11 cellular contexts compared by ENCODE assay signal in genomic region chr1:211920141-211920572, GRCh38.
DNase-seq lines count a peak whose midpoint lies in the region; ATAC-seq and TF ChIP-seq lines count a peak whose summit lies in the region.
"Had no signal": no experiment of that assay in that cellular context is flagged by ENCODE, and none has a peak within 500 bp of the region (broad histone marks: within the 10 kb centered on the region; RNA-seq: fewer than 3 reads in every experiment).

No MANE protein-coding gene starts in this region.

- TF ChIP-seq CTCF in body of pancreas (IDR thresholded peaks at IDR 0.05) (no peak), upper lobe of left lung (IDR thresholded peaks at IDR 0.05) (no peak), OCI-LY7 (conservative IDR thresholded peaks at IDR 0.05; ENCODE audit: low read length) (no peak)

- peak; percentile 36 for ATAC-seq in body of pancreas
- peak; percentile 18 for ATAC-seq in left colon
- ATAC-seq in upper lobe of left lung (ENCODE audit: low FRiP score in 2 of 2): peak; percentile 53 to 56
- no peak for ATAC-seq in GM18861 (IDR thresholded peaks at IDR 0.05; ENCODE audit: unreplicated experiment)
- ATAC-seq: activated CD8-positive, alpha-beta memory T cell treated with anti-CD3 and anti-CD28 coated beads, Interleukin-2, amount 10 ng/mL, durations not matched to agents 7 days and 5 days had no signal

- CTCF ChIA-PET in OCI-LY7 (lab: Charles Lee; ENCODE audit: unreplicated experiment): no interaction called here

- WGBS in body of pancreas, 2 donors: 36 to 47% methylated on average over 5 of the region's 5 CpGs
- 20 to 30% methylated on average over 5 of the region's 5 CpGs for WGBS in upper lobe of left lung, 2 donors

- H3K27me3 ChIP-seq in body of pancreas: no peaks in the 10 kb centered on the region
- no peaks in the 10 kb centered on the region for H3K27me3 ChIP-seq in upper lobe of left lung

- H3K4me3 ChIP-seq in body of pancreas: no peak overlapping the region
- no peak overlapping the region for H3K4me3 ChIP-seq in upper lobe of left lung
- H3K4me3 ChIP-seq in OCI-LY7 (ENCODE audit: low read depth, low read length, poor library complexity, severe bottlenecking): no peak overlapping the region
- H3K4me3 ChIP-seq: SK-N-MC had no signal

- H2AFZ ChIP-seq in OCI-LY7 (ENCODE audit: low read length): no peak overlapping the region

- H3K27ac ChIP-seq in body of pancreas (peak overlapping the region in 3 of 4 donors; percentile 38 to 68 (median 65)), upper lobe of left lung (no peak overlapping the region), OCI-LY7 (ENCODE audit: low read depth, low read length, poor library complexity, severe bottlenecking) (no peak overlapping the region)
- H3K27ac ChIP-seq: SK-N-MC had no signal

- no peaks in the 10 kb centered on the region for H3K9me3 ChIP-seq in body of pancreas
- no peaks in the 10 kb centered on the region for H3K9me3 ChIP-seq in upper lobe of left lung
- no peaks in the 10 kb centered on the region for H3K9me3 ChIP-seq in OCI-LY7 (ENCODE audit: low read length)

- no peaks in the 10 kb centered on the region for H3K36me3 ChIP-seq in body of pancreas (replicated peaks in 1 of 2; ENCODE audit: insufficient read depth in 1 of 2, low read depth in 2 of 2)
- no peaks in the 10 kb centered on the region for H3K36me3 ChIP-seq in upper lobe of left lung
- no peaks in the 10 kb centered on the region for H3K36me3 ChIP-seq in OCI-LY7 (ENCODE audit: insufficient read depth, low read length)

- no peak for TF ChIP-seq POLR2A in body of pancreas (IDR thresholded peaks at IDR 0.05)
- no peak for TF ChIP-seq POLR2A in upper lobe of left lung (IDR thresholded peaks at IDR 0.05)

- no peaks in the 10 kb centered on the region for H4K20me1 ChIP-seq in OCI-LY7 (ENCODE audit: insufficient read depth, low read length)

- H3K4me2 ChIP-seq in OCI-LY7 (ENCODE audit: low read length): no peak overlapping the region

- H3K9me2 ChIP-seq in OCI-LY7 (ENCODE audit: insufficient read depth, low read length): no peaks in the 10 kb centered on the region

- no peaks in the 10 kb centered on the region for H3K79me2 ChIP-seq in OCI-LY7 (ENCODE audit: insufficient read depth, low read depth, low read length)

- peaks cover 33% of the 10 kb centered on the region for H3K4me1 ChIP-seq in body of pancreas
- H3K4me1 ChIP-seq in upper lobe of left lung: peaks cover 0 to 8% (median 3%) of the 10 kb centered on the region in 4 donors
- no peaks in the 10 kb centered on the region for H3K4me1 ChIP-seq in OCI-LY7 (ENCODE audit: insufficient read depth, low read length, poor library complexity, severe bottlenecking)

- POLR2A ChIA-PET in OCI-LY7 (lab: Charles Lee): interaction anchor here (0.8 kb wide), 1 partner anchor 56 kb away, joined by 3 read pairs; no protein-coding TSS in a partner anchor

- peak; percentile 59 for DNase-seq in NCI-H510A treated with DMSO at 0.1 percent for 48 hours (lab: John Stamatoyannopoulos, UW)
- DNase-seq in NCI-H510A (lab: John Stamatoyannopoulos, UW): no peak
- peak; percentile 21 to 49 (median 41) for DNase-seq in body of pancreas
- no peak for DNase-seq in left colon
- DNase-seq in upper lobe of left lung: peak in 1 of 2 donors; percentile 42
- no peak for DNase-seq in inferior parietal cortex (ENCODE audit: extremely low spot score)
- no peak for DNase-seq in OCI-LY7 (ENCODE audit: low spot score)
- DNase-seq: activated CD8-positive, alpha-beta memory T cell treated with anti-CD3 and anti-CD28 coated beads, Interleukin-2, amount 10 ng/mL, durations not matched to agents 7 days and 5 days; posterior cingulate gyrus had no signal

- no peak for TF ChIP-seq EP300 in upper lobe of left lung (IDR thresholded peaks at IDR 0.05)

- BruUV-seq in OCI-LY7 (replicated peaks; lab: Mats Ljungman, UMichigan): no TSS peak

- intact Hi-C loops in body of pancreas (cut with DNase I) (no loop called here), left colon (cut with DNase I, micrococcal nuclease) (no loop called here), OCI-LY7 (cut with micrococcal nuclease; ENCODE audit: unreplicated experiment) (no loop called here)

Comparison
In these comparisons a context has a peak if more than half of its experiments do, and no peak if none do; other contexts are left out.
1. DNase-seq: peak in NCI-H510A treated with DMSO at 0.1 percent for 48 hours (single experiment) and body of pancreas (4 of 4); none in NCI-H510A (single experiment), left colon (0 of 2), inferior parietal cortex (single experiment) and OCI-LY7 (single experiment).
2. H3K27ac ChIP-seq: peak in body of pancreas (3 of 4); none in upper lobe of left lung (0 of 4) and OCI-LY7 (single experiment).